15 cellular contexts compared by ENCODE assay signal in genomic region chr9:16179566-16179965, GRCh38.
A peak's percentile ranks its signal among the peaks of the same experiment; 100 is the strongest.
DNase-seq lines count a peak whose midpoint lies in the region; ATAC-seq and TF ChIP-seq lines count a peak whose summit lies in the region.
"Had no signal": no experiment of that assay in that cellular context is flagged by ENCODE, and none has a peak within 500 bp of the region (broad histone marks: within the 10 kb centered on the region; RNA-seq: fewer than 3 reads in every experiment).

No MANE protein-coding gene starts in this region.

- no peak overlapping the region for H3K4me2 ChIP-seq in SK-N-SH

- no peaks in the 10 kb centered on the region for H4K20me1 ChIP-seq in SK-N-SH (ENCODE audit: insufficient read depth)

- no peaks in the 10 kb centered on the region for H3K27me3 Mint-ChIP-seq in T-cell
- no peaks in the 10 kb centered on the region for H3K27me3 Mint-ChIP-seq in neural crest cell (ENCODE audit: low read depth)
- H3K27me3 Mint-ChIP-seq: activated CD4-positive, alpha-beta memory T cell treated with anti-CD3 and anti-CD28 coated beads for 36 hours had no signal

- no peaks in the 10 kb centered on the region for H3F3A ChIP-seq in SK-N-SH (replicated peaks; ENCODE audit: insufficient read depth)

- H3K4me3 ChIP-seq in SK-N-SH (ENCODE audit: low read depth in 2 of 2, low read length in 1 of 2) = no peak overlapping the region
- H3K4me3 ChIP-seq: sigmoid colon had no signal

- DNase-seq in SK-N-SH = no peak
- peak in 26 of 34 experiments; percentile 3 to 58 (median 18) for DNase-seq in T-cell
- DNase-seq in neural crest cell (ENCODE audit: low read depth, low spot score) = no peak
- DNase-seq in GF-D8 (lab: John Stamatoyannopoulos, UW) = no peak
- no peak for DNase-seq in HCEC 1CT
- DNase-seq in COLO668 (lab: John Stamatoyannopoulos, UW; ENCODE audit: unreplicated experiment) = no peak
- DNase-seq: activated CD4-positive, alpha-beta memory T cell treated with anti-CD3 and anti-CD28 coated beads for 36 hours; Caco-2; IMR-90; mesenchymal stem cell; NCI-H1436; sigmoid colon; T-helper 2 cell had no signal

- CTCF ChIA-PET in SK-N-SH (lab: Yijun Ruan, JAX) (interaction anchor here (1.1 to 1.4 kb wide), 4 partner anchors 11 to 21 kb away, joined by 3 to 4 read pairs (median 4); no protein-coding TSS in a partner anchor), T-cell (lab: Charles Lee) (no interaction called here)

- no peak for ATAC-seq in SK-N-SH treated with all-trans-retinoic acid at 6 μM for 48 hours
- ATAC-seq in GM18870 (IDR thresholded peaks at IDR 0.05; ENCODE audit: unreplicated experiment) = peak; percentile 79
- peak; percentile 76 to 99 (median 86) for ATAC-seq in T-cell (replicated peaks in 1 of 4)

- H3K36me3 ChIP-seq in SK-N-SH (replicated peaks in 1 of 2; ENCODE audit: control insufficient read depth in 1 of 2, insufficient read depth in 2 of 2, low read length in 1 of 2) = no peaks in the 10 kb centered on the region
- H3K36me3 ChIP-seq: sigmoid colon had no signal

- H3K27ac Mint-ChIP-seq in T-cell (no peak overlapping the region), neural crest cell (ENCODE audit: unreplicated experiment) (peak overlapping the region; percentile 66)
- H3K27ac Mint-ChIP-seq: activated CD4-positive, alpha-beta memory T cell treated with anti-CD3 and anti-CD28 coated beads for 36 hours had no signal

- H3K9me3 Mint-ChIP-seq in T-cell = peaks cover 0 to 6% (median 0%) of the 10 kb centered on the region in 3 donors
- H3K9me3 Mint-ChIP-seq in neural crest cell = no peaks in the 10 kb centered on the region
- H3K9me3 Mint-ChIP-seq: activated CD4-positive, alpha-beta memory T cell treated with anti-CD3 and anti-CD28 coated beads for 36 hours had no signal

- H3K4me1 Mint-ChIP-seq in T-cell (peaks cover 0 to 2% (median 0%) of the 10 kb centered on the region in 3 donors), neural crest cell (peaks cover 10% of the 10 kb centered on the region)

- no peak overlapping the region for H3K27ac ChIP-seq in SK-N-SH (ENCODE audit: low read depth in 2 of 2, low read length in 1 of 2)

- TF ChIP-seq RAD21 in SK-N-SH (IDR thresholded peaks at IDR 0.05; ENCODE audit: low read length) = no peak

- no peak overlapping the region for H3K9ac ChIP-seq in SK-N-SH

- WGBS in SK-N-SH (ENCODE audit: low lambda C conversion rate) = 86% methylated on average over 5 of the region's 5 CpGs

- no peaks in the 10 kb centered on the region for H3K4me1 ChIP-seq in SK-N-SH (ENCODE audit: control insufficient read depth in 1 of 2, insufficient read depth in 2 of 2, low read depth in 1 of 2, low read length in 1 of 2)
- H3K4me1 ChIP-seq: Caco-2 had no signal

- POLR2A ChIA-PET in SK-N-SH (lab: Yijun Ruan, JAX) (no interaction called here), T-cell (lab: Charles Lee) (no interaction called here)

- TF ChIP-seq CTCF in SK-N-SH (IDR thresholded peaks at IDR 0.05) = no peak
- TF ChIP-seq CTCF in neural crest cell (conservative IDR thresholded peaks at IDR 0.05) = no peak

- no peaks in the 10 kb centered on the region for H3K27me3 ChIP-seq in SK-N-SH (ENCODE audit: insufficient read depth)
- H3K27me3 ChIP-seq: sigmoid colon had no signal

- H3K4me3 Mint-ChIP-seq in T-cell (no peak overlapping the region), neural crest cell (no peak overlapping the region)
- H3K4me3 Mint-ChIP-seq: activated CD4-positive, alpha-beta memory T cell treated with anti-CD3 and anti-CD28 coated beads for 36 hours had no signal

- no peaks in the 10 kb centered on the region for H3K9me3 ChIP-seq in SK-N-SH
- H3K9me3 ChIP-seq: Caco-2, sigmoid colon had no signal

- no peak for TF ChIP-seq EP300 in SK-N-SH (IDR thresholded peaks at IDR 0.05; ENCODE audit: borderline replicate concordance in 1 of 2, low read depth in 1 of 2, low read length in 1 of 2)

- H3K9me2 ChIP-seq in SK-N-SH = no peaks in the 10 kb centered on the region

- H2AFZ ChIP-seq in SK-N-SH (ENCODE audit: low read depth) = 0 out of 2 replicates have a peak overlapping the region, but pooled peaks have one; percentile 37

- H3K79me2 ChIP-seq in SK-N-SH (ENCODE audit: insufficient read depth) = no peaks in the 10 kb centered on the region

- H3K36me3 Mint-ChIP-seq in T-cell = no peaks in the 10 kb centered on the region
- no peaks in the 10 kb centered on the region for H3K36me3 Mint-ChIP-seq in neural crest cell (ENCODE audit: low read depth)
- H3K36me3 Mint-ChIP-seq: activated CD4-positive, alpha-beta memory T cell treated with anti-CD3 and anti-CD28 coated beads for 36 hours had no signal

TF ChIP-seq in SK-N-SH, 30 proteins besides CTCF, POLR2A, EP300 and RAD21 (continues in another document):
- TF ChIP-seq TCF12 (IDR thresholded peaks at IDR 0.05) (no peak), IRF3 (IDR thresholded peaks at IDR 0.05; ENCODE audit: low read depth, low read length) (no peak), USF2 (IDR thresholded peaks at IDR 0.05; ENCODE audit: borderline replicate concordance, low read depth, low read length) (no peak), JUND (IDR thresholded peaks at IDR 0.05) (no peak), SIN3A (IDR thresholded peaks at IDR 0.05; ENCODE audit: borderline replicate concordance, low read depth, low read length) (no peak), NFIC (IDR thresholded peaks at IDR 0.05; ENCODE audit: borderline replicate concordance) (no peak), RFX5 (IDR thresholded peaks at IDR 0.05; ENCODE audit: low read length) (no peak), YY1 (IDR thresholded peaks at IDR 0.05; ENCODE audit: low read depth) (no peak)

TF ChIP-seq in SK-N-SH treated with all-trans-retinoic acid at 6 μM for 48 hours, 23 proteins besides CTCF, POLR2A, EP300 and RAD21 (continues in another document):
- TF ChIP-seq GLIS3 (CRISPR knock-in tag; IDR thresholded peaks at IDR 0.05) = no peak
- no peak for TF ChIP-seq SNAI2 (CRISPR knock-in tag; IDR thresholded peaks at IDR 0.05)
- no peak for TF ChIP-seq ZFP30 (CRISPR knock-in tag; IDR thresholded peaks at IDR 0.05)
- no peak for TF ChIP-seq ARNTL (CRISPR knock-in tag; IDR thresholded peaks at IDR 0.05; ENCODE audit: borderline replicate concordance, low read depth)
- TF ChIP-seq ZC3H10 (CRISPR knock-in tag; IDR thresholded peaks at IDR 0.05) = no peak
- no peak for TF ChIP-seq ZNF8 (CRISPR knock-in tag; IDR thresholded peaks at IDR 0.05)
- no peak for TF ChIP-seq RARB (CRISPR knock-in tag; IDR thresholded peaks at IDR 0.05)
- TF ChIP-seq ZNF70 (CRISPR knock-in tag; IDR thresholded peaks at IDR 0.05) = no peak
- no peak for TF ChIP-seq CSDC2 (CRISPR knock-in tag; IDR thresholded peaks at IDR 0.05)
- no peak for TF ChIP-seq CREB5 (CRISPR knock-in tag; IDR thresholded peaks at IDR 0.05; ENCODE audit: low read depth)
- TF ChIP-seq ISL1 (CRISPR knock-in tag; IDR thresholded peaks at IDR 0.05) = no peak
- no peak for TF ChIP-seq ESRRG (CRISPR knock-in tag; IDR thresholded peaks at IDR 0.05)
- no peak for TF ChIP-seq OSR1 (CRISPR knock-in tag; IDR thresholded peaks at IDR 0.05)
- TF ChIP-seq ZFP3 (CRISPR knock-in tag; IDR thresholded peaks at IDR 0.05) = no peak
- no peak for TF ChIP-seq PPARA (CRISPR knock-in tag; IDR thresholded peaks at IDR 0.05; ENCODE audit: borderline replicate concordance)
- no peak for TF ChIP-seq BACH2 (CRISPR knock-in tag; IDR thresholded peaks at IDR 0.05; ENCODE audit: borderline replicate concordance)
- no peak for TF ChIP-seq ZNF565 (CRISPR knock-in tag; conservative IDR thresholded peaks at IDR 0.05; ENCODE audit: low read depth)
- no peak for TF ChIP-seq PATZ1 (CRISPR knock-in tag; IDR thresholded peaks at IDR 0.05; ENCODE audit: borderline replicate concordance)
- no peak for TF ChIP-seq POU6F1 (CRISPR knock-in tag; IDR thresholded peaks at IDR 0.05; ENCODE audit: borderline replicate concordance, low read depth)

Comparison
In these comparisons a context has a peak if more than half of its experiments do, and no peak if none do; other contexts are left out.
1. DNase-seq: peak in T-cell (26 of 34); none in SK-N-SH (single experiment), neural crest cell (single experiment), GF-D8 (single experiment), HCEC 1CT (single experiment) and COLO668 (single experiment).